Comparison of ENCODE assay signal across 23 cellular contexts in the genomic region with DNA sequence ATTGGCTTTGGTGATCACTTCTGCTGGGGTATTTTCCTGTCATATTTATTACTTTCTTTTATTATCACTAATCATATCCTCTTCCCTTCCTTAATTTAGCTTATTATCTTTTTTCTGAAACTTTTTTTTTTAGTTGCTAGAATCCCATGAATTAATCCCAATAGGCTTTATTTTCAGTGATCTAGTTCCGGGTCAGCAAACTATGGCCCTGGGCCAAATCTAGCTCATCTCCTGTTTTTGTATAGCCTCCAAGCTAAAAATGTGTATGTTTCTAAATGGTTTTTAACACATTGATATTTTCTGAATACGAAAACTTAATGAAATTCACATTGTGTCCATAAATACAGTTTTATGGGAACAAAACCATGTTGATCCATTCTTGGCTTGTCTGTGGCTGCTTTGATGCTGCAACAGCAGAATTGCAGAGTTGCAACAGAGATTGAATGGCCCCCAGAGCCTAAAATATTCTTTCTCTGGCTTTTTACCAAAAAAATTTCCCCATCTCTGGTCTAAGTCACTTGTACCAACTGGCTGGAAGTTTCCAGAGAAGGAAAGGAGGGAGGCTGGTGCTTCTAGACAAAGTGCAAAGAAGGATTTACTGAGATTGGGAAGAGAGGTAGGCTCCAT. TPM values are rescaled to one million over a fixed set of nuclear protein-coding genes. Genes with fewer than 3 reads are reported as not detected.
A peak's percentile ranks its signal among the peaks of the same experiment; 100 is the strongest.
DNase-seq lines count a peak whose midpoint lies in the region; ATAC-seq, FAIRE-seq and TF ChIP-seq lines count a peak whose summit lies in the region.
"Had no signal": no experiment of that assay in that cellular context is flagged by ENCODE, and none has a peak within 500 bp of the region (broad histone marks: within the 10 kb centered on the region; RNA-seq: fewer than 3 reads in every experiment).

No MANE protein-coding gene starts in this region.

- H3K36me3 ChIP-seq in GM23248 (ENCODE audit: low read depth): no peaks in the 10 kb centered on the region
- H3K36me3 ChIP-seq in GM23338 (ENCODE audit: insufficient read depth): no peaks in the 10 kb centered on the region
- H3K36me3 ChIP-seq: SJSA1 had no signal

- peak overlapping the region; percentile 11 for H2AFZ ChIP-seq in GM23248
- H2AFZ ChIP-seq in GM23338: no peak overlapping the region

- no peaks in the 10 kb centered on the region for H3K9me3 ChIP-seq in GM23248 (ENCODE audit: low read depth)
- H3K9me3 ChIP-seq: SJSA1 had no signal

- H3K4me1 Mint-ChIP-seq in GM23338: peaks cover 4% of the 10 kb centered on the region; the same call in 2 of the 3 replicates
- H3K4me1 Mint-ChIP-seq: stimulated activated naive CD8-positive, alpha-beta T cell treated with anti-CD3 and anti-CD28 coated beads, Interleukin-15, amount 100 ng/mL, for 72 hours had no signal

- no peak for TF ChIP-seq POLR2A in GM12891 (IDR thresholded peaks at IDR 0.05; ENCODE audit: low read depth, low read length)

- WGBS in GM23248 (ENCODE audit: low coverage in 1 of 2, low lambda C conversion rate in 2 of 2, missing lambda C conversion rate in 2 of 2), 2 experiments: 21 to 34% methylated on average over 2 of the region's 2 CpGs

- no peak for ATAC-seq in GM23338
- ATAC-seq: activated CD8-positive, alpha-beta T cell treated with anti-CD3 and anti-CD28 coated beads for 36 hours; activated T-cell treated with anti-CD3 and anti-CD28 coated beads, Interleukin-2, amount 50 U/mL, for 4 hours; effector memory CD8-positive, alpha-beta T cell; PC-3; stimulated activated naive CD8-positive, alpha-beta T cell treated with anti-CD3 and anti-CD28 coated beads, Interleukin-15, amount 100 ng/mL, for 72 hours had no signal

- H3K4me1 ChIP-seq in GM23248 (ENCODE audit: insufficient read depth) (peaks cover 20% of the 10 kb centered on the region), GM23338 (ENCODE audit: insufficient read depth) (no peaks in the 10 kb centered on the region)
- H3K4me1 ChIP-seq: SJSA1 had no signal

- H3K79me2 ChIP-seq in GM23248 (ENCODE audit: insufficient read depth) (no peaks in the 10 kb centered on the region), GM23338 (replicated peaks; ENCODE audit: insufficient read depth) (no peaks in the 10 kb centered on the region)

- H3K9me3 Mint-ChIP-seq in GM23338: peaks cover 2% of the 10 kb centered on the region; the same call in 1 of the 3 replicates
- H3K9me3 Mint-ChIP-seq: activated B cell treated with CpG ODN at 0.5 μM for 24 hours; activated CD8-positive, alpha-beta T cell treated with anti-CD3 and anti-CD28 coated beads for 36 hours; activated naive CD8-positive, alpha-beta T cell treated with anti-CD3 and anti-CD28 coated beads, Interleukin-2, amount 10 ng/mL, durations not matched to agents 7 days and 5 days; activated T-cell treated with anti-CD3 and anti-CD28 coated beads, Interleukin-2, amount 50 U/mL, for 4 hours; effector memory CD8-positive, alpha-beta T cell; stimulated activated naive CD8-positive, alpha-beta T cell treated with anti-CD3 and anti-CD28 coated beads, Interleukin-15, amount 100 ng/mL, for 72 hours had no signal

- TF ChIP-seq CTCF in GM23338 (conservative IDR thresholded peaks at IDR 0.05; ENCODE audit: low read depth in 2 of 2): no peak

- in situ Hi-C loops in GM23248 (cut with MboI): no loop called here

- H3K9ac ChIP-seq in GM23248: no peak overlapping the region

- H3K27ac ChIP-seq in GM23248: peak overlapping the region; percentile 26
- peak overlapping the region; percentile 62 for H3K27ac ChIP-seq in cingulate gyrus (ENCODE audit: low read depth, low read length)
- peak overlapping the region; percentile 35 for H3K27ac ChIP-seq in substantia nigra (ENCODE audit: low read depth, low read length, poor library complexity, severe bottlenecking)
- no peak overlapping the region for H3K27ac ChIP-seq in GM23338 (ENCODE audit: low read depth)
- H3K27ac ChIP-seq: SJSA1 had no signal

- H3K27ac Mint-ChIP-seq in GM23338: no peak overlapping the region
- H3K27ac Mint-ChIP-seq: activated B cell treated with CpG ODN at 0.5 μM for 24 hours; activated CD8-positive, alpha-beta T cell treated with anti-CD3 and anti-CD28 coated beads for 36 hours; activated naive CD8-positive, alpha-beta T cell treated with anti-CD3 and anti-CD28 coated beads, Interleukin-2, amount 10 ng/mL, durations not matched to agents 7 days and 5 days; stimulated activated naive CD8-positive, alpha-beta T cell treated with anti-CD3 and anti-CD28 coated beads, Interleukin-15, amount 100 ng/mL, for 72 hours had no signal

- H3K36me3 Mint-ChIP-seq in GM23338 (ENCODE audit: low read depth): no peaks in the 10 kb centered on the region; the same call in 2 of the 3 replicates
- H3K36me3 Mint-ChIP-seq: activated naive CD8-positive, alpha-beta T cell treated with anti-CD3 and anti-CD28 coated beads, Interleukin-2, amount 10 ng/mL, durations not matched to agents 7 days and 5 days had no signal

- H3K27me3 ChIP-seq in GM23248 (replicated peaks; ENCODE audit: insufficient read depth) (no peaks in the 10 kb centered on the region), GM23338 (ENCODE audit: insufficient read depth) (no peaks in the 10 kb centered on the region)
- H3K27me3 ChIP-seq: SJSA1 had no signal

- no peak for FAIRE-seq in GM12891 (lab: Jason Lieb, UNC)
- FAIRE-seq: D721Med had no signal

- no peak overlapping the region for H3K4me2 ChIP-seq in GM23248 (ENCODE audit: unreplicated experiment)
- no peak overlapping the region for H3K4me2 ChIP-seq in GM23338

- DNase-seq in GM23248: peak; percentile 62
- DNase-seq in iris pigment epithelial cell (ENCODE audit: low read depth): peak; percentile 52
- DNase-seq in substantia nigra (lab: John Stamatoyannopoulos, UW): no peak
- DNase-seq in GM12891 (ENCODE audit: insufficient read length, low spot score): no peak
- DNase-seq in GOT3 (lab: John Stamatoyannopoulos, UW): no peak
- DNase-seq in NCI-H1092 (lab: John Stamatoyannopoulos, UW): no peak
- no peak for DNase-seq in GM23338 (ENCODE audit: low spot score)
- DNase-seq: activated B cell treated with CpG ODN at 0.5 μM for 24 hours; activated CD8-positive, alpha-beta T cell treated with anti-CD3 and anti-CD28 coated beads for 36 hours; activated naive CD8-positive, alpha-beta T cell treated with anti-CD3 and anti-CD28 coated beads, Interleukin-2, amount 10 ng/mL, durations not matched to agents 7 days and 5 days; activated T-cell treated with anti-CD3 and anti-CD28 coated beads, Interleukin-2, amount 50 U/mL, for 4 hours; effector memory CD8-positive, alpha-beta T cell; hypothalamus; midbrain; NCI-H1436; NCI-H2171; NCI-H748 treated with DMSO at 0.1 percent for 48 hours; PC-3; stimulated activated naive CD8-positive, alpha-beta T cell treated with anti-CD3 and anti-CD28 coated beads, Interleukin-15, amount 100 ng/mL, for 72 hours; T-helper 2 cell had no signal

- H3K27me3 Mint-ChIP-seq in GM23338 (ENCODE audit: insufficient read depth, low read depth, poor library complexity): no peaks in the 10 kb centered on the region
- H3K27me3 Mint-ChIP-seq: activated B cell treated with CpG ODN at 0.5 μM for 24 hours; activated CD8-positive, alpha-beta T cell treated with anti-CD3 and anti-CD28 coated beads for 36 hours; effector memory CD8-positive, alpha-beta T cell; stimulated activated naive CD8-positive, alpha-beta T cell treated with anti-CD3 and anti-CD28 coated beads, Interleukin-15, amount 100 ng/mL, for 72 hours had no signal

- no peaks in the 10 kb centered on the region for H3K9me2 ChIP-seq in GM23248 (ENCODE audit: insufficient read depth)
- no peaks in the 10 kb centered on the region for H3K9me2 ChIP-seq in GM23338 (ENCODE audit: insufficient read depth)

- peaks cover 25% of the 10 kb centered on the region for H3F3A ChIP-seq in GM23248 (ENCODE audit: insufficient read depth)
- no peaks in the 10 kb centered on the region for H3F3A ChIP-seq in GM23338 (replicated peaks; ENCODE audit: low read depth)

- no peak overlapping the region for H3K4me3 ChIP-seq in GM23248
- no peak overlapping the region for H3K4me3 ChIP-seq in GM23338
- H3K4me3 ChIP-seq: SJSA1 had no signal

- H3K4me3 Mint-ChIP-seq in GM23338: no peak overlapping the region
- H3K4me3 Mint-ChIP-seq: activated B cell treated with CpG ODN at 0.5 μM for 24 hours; activated CD8-positive, alpha-beta T cell treated with anti-CD3 and anti-CD28 coated beads for 36 hours; activated naive CD8-positive, alpha-beta T cell treated with anti-CD3 and anti-CD28 coated beads, Interleukin-2, amount 10 ng/mL, durations not matched to agents 7 days and 5 days; activated T-cell treated with anti-CD3 and anti-CD28 coated beads, Interleukin-2, amount 50 U/mL, for 4 hours; effector memory CD8-positive, alpha-beta T cell; stimulated activated naive CD8-positive, alpha-beta T cell treated with anti-CD3 and anti-CD28 coated beads, Interleukin-15, amount 100 ng/mL, for 72 hours had no signal

- H4K20me1 ChIP-seq in GM23248 (ENCODE audit: insufficient read depth) (no peaks in the 10 kb centered on the region), GM23338 (replicated peaks; ENCODE audit: insufficient read depth) (no peaks in the 10 kb centered on the region)

TF ChIP-seq in GM12891, 5 proteins besides CTCF, POLR2A, EP300 and RAD21:
- TF ChIP-seq SPI1 (IDR thresholded peaks at IDR 0.05; ENCODE audit: low read depth, low read length): no peak
- TF ChIP-seq POLR2AphosphoS5 (IDR thresholded peaks at IDR 0.05; ENCODE audit: low read depth, low read length): no peak
- TF ChIP-seq POU2F2 (IDR thresholded peaks at IDR 0.05; ENCODE audit: low read depth, low read length): no peak
- TF ChIP-seq TAF1 (IDR thresholded peaks at IDR 0.05; ENCODE audit: low read depth, low read length): no peak
- no peak for TF ChIP-seq PAX5 (IDR thresholded peaks at IDR 0.05; ENCODE audit: insufficient read depth, low read length, severe bottlenecking)

TF ChIP-seq in GM23338, 12 proteins besides CTCF, POLR2A, EP300 and RAD21 (continues in another document):
- no peak for TF ChIP-seq NANOG (IDR thresholded peaks at IDR 0.05; ENCODE audit: borderline replicate concordance)

RNA-seq across cellular contexts. Expression of gene ZNF664, which starts 47.5 kb away (rescaled TPM):
- total RNA-seq in GM23248 (2014; rRNA removed; shearing (Covaris generic)): 29.1 and 36.3 TPM in 2 replicates
- polyA plus RNA-seq in GM23248 (2016; fragmentation: Nextera tagmentation; extraction: Ambion mirVana) (10.7 and 11.3 TPM in 2 replicates), GM23338 (2016; fragmentation: Nextera tagmentation; extraction: Ambion mirVana) (8.1 and 9.7 TPM in 2 replicates)
- polyA plus RNA-seq in GM12891 (2012; ENCODE audit: low read depth, missing spikeins): 22.6 TPM
- total RNA-seq in GM23338 (2014; rRNA removed; shearing (Covaris generic)): 35.2 and 89.2 TPM in 2 replicates

RNA-seq across cellular contexts. Expression of gene CCDC92, which starts 47.9 kb away (rescaled TPM):
- 13.2 and 20.3 TPM in 2 replicates for total RNA-seq in GM23248 (2014; rRNA removed; shearing (Covaris generic))
- polyA plus RNA-seq in GM23248 (2016; fragmentation: Nextera tagmentation; extraction: Ambion mirVana) (49.5 and 54.7 TPM in 2 replicates), GM23338 (2016; fragmentation: Nextera tagmentation; extraction: Ambion mirVana) (0.08 and 0.37 TPM in 2 replicates)
- polyA plus RNA-seq in GM12891 (2012; ENCODE audit: low read depth, missing spikeins): 7.8 TPM
- total RNA-seq in GM23338 (2014; rRNA removed; shearing (Covaris generic)): 0.31 TPM in 1 of 2 replicates, not detected in the other

Comparison
In these comparisons a context has a peak if more than half of its experiments do, and no peak if none do; other contexts are left out.
1. DNase-seq: peak in GM23248 (single experiment) and iris pigment epithelial cell (single experiment); none in substantia nigra (0 of 49), GM12891 (single experiment), GOT3 (single experiment), NCI-H1092 (single experiment) and GM23338 (single experiment).
2. RNA of gene CCDC92, which starts 47.9 kb away (total RNA-seq): 13.2 to 20.3 TPM in GM23248; 0.31 TPM in GM23338; every median in the first group is over 10 times any median in the second.